1 cellular context compared by ENCODE assay signal in the genomic region with DNA sequence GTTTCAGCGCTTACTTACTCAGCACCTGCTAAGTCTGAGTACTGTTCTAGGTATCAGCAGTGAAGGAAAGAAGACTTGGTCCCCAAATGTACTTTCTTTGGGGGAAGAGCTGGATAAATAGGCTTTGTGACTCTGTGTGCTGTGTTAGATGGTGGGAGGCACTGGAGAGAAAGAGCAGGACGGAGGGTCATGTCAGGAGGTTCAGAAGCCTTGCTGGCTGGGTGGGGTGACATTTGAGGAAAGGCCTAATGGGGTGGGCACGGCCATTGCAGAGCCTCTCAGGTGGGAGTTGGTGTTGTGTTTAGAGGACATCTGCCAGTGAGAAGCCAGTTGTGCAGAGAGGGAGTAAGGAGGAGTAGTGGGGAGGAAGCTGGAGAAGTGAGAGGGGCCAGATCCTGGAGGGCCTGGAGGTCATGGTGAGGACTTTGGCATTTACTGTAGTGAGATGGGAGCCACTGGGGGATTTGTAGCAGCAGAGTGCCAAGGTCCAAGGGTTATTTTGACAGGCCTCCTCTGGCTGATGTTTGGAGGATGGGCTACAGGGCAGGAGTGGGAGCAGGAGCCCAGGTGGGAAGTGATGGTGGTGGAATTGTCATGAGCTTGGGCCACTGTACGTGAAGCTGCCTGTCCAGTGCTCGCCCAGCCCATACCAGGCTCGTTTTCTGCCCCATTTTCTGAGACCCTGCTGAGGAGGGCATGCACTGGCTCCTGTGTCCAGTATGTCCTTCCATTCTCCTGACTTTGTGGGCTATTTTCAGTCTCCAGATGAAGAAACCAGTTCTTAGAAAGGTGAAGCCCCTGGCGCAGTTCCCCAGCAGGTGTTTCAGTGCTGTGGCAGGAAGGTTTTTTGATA.
A peak's percentile ranks its signal among the peaks of the same experiment; 100 is the strongest.
TF ChIP-seq lines count a peak whose summit lies in the region.

No MANE protein-coding gene starts in this region.

TF ChIP-seq in HepG2, 621 proteins besides CTCF, POLR2A, EP300 and RAD21 (continues in another document):
- peak; percentile 96 for TF ChIP-seq SALL1 (CRISPR knock-in tag; IDR thresholded peaks at IDR 0.05)
- peak; percentile 55; the same call in 1 of the 2 replicates for TF ChIP-seq FOXK2 (IDR thresholded peaks at IDR 0.05)
- TF ChIP-seq, protein P1, sequence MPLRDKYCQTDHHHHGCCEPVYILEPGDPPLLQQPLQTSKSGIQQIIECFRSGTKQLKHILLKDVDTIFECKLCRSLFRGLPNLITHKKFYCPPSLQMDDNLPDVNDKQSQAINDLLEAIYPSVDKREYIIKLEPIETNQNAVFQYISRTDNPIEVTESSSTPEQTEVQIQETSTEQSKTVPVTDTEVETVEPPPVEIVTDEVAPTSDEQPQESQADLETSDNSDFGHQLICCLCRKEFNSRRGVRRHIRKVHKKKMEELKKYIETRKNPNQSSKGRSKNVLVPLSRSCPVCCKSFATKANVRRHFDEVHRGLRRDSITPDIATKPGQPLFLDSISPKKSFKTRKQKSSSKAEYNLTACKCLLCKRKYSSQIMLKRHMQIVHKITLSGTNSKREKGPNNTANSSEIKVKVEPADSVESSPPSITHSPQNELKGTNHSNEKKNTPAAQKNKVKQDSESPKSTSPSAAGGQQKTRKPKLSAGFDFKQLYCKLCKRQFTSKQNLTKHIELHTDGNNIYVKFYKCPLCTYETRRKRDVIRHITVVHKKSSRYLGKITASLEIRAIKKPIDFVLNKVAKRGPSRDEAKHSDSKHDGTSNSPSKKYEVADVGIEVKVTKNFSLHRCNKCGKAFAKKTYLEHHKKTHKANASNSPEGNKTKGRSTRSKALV (CRISPR knock-in tag; IDR thresholded peaks at IDR 0.05) = no peak
- no peak for TF ChIP-seq ZNF274 (CRISPR knock-in tag; IDR thresholded peaks at IDR 0.05)
- TF ChIP-seq, protein P2, sequence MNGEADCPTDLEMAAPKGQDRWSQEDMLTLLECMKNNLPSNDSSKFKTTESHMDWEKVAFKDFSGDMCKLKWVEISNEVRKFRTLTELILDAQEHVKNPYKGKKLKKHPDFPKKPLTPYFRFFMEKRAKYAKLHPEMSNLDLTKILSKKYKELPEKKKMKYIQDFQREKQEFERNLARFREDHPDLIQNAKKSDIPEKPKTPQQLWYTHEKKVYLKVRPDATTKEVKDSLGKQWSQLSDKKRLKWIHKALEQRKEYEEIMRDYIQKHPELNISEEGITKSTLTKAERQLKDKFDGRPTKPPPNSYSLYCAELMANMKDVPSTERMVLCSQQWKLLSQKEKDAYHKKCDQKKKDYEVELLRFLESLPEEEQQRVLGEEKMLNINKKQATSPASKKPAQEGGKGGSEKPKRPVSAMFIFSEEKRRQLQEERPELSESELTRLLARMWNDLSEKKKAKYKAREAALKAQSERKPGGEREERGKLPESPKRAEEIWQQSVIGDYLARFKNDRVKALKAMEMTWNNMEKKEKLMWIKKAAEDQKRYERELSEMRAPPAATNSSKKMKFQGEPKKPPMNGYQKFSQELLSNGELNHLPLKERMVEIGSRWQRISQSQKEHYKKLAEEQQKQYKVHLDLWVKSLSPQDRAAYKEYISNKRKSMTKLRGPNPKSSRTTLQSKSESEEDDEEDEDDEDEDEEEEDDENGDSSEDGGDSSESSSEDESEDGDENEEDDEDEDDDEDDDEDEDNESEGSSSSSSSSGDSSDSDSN (CRISPR knock-in tag; IDR thresholded peaks at IDR 0.05) = no peak
- TF ChIP-seq ZNF251 (CRISPR knock-in tag; IDR thresholded peaks at IDR 0.05) = 0 out of 2 replicates have a peak, but pooled peaks have one; percentile 68
- peak; percentile 70; the same call in 1 of the 2 replicates for TF ChIP-seq FOXO1 (CRISPR knock-in tag; IDR thresholded peaks at IDR 0.05)
- TF ChIP-seq, protein P3, sequence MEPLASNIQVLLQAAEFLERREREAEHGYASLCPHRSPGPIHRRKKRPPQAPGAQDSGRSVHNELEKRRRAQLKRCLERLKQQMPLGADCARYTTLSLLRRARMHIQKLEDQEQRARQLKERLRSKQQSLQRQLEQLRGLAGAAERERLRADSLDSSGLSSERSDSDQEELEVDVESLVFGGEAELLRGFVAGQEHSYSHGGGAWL (CRISPR knock-in tag; IDR thresholded peaks at IDR 0.05) = no peak
- 0 out of 2 replicates have a peak, but pooled peaks have one; percentile 88 for TF ChIP-seq ZNF136 (CRISPR knock-in tag; IDR thresholded peaks at IDR 0.05; ENCODE audit: low read depth)
- TF ChIP-seq, protein P4, sequence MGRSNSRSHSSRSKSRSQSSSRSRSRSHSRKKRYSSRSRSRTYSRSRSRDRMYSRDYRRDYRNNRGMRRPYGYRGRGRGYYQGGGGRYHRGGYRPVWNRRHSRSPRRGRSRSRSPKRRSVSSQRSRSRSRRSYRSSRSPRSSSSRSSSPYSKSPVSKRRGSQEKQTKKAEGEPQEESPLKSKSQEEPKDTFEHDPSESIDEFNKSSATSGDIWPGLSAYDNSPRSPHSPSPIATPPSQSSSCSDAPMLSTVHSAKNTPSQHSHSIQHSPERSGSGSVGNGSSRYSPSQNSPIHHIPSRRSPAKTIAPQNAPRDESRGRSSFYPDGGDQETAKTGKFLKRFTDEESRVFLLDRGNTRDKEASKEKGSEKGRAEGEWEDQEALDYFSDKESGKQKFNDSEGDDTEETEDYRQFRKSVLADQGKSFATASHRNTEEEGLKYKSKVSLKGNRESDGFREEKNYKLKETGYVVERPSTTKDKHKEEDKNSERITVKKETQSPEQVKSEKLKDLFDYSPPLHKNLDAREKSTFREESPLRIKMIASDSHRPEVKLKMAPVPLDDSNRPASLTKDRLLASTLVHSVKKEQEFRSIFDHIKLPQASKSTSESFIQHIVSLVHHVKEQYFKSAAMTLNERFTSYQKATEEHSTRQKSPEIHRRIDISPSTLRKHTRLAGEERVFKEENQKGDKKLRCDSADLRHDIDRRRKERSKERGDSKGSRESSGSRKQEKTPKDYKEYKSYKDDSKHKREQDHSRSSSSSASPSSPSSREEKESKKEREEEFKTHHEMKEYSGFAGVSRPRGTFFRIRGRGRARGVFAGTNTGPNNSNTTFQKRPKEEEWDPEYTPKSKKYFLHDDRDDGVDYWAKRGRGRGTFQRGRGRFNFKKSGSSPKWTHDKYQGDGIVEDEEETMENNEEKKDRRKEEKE (IDR thresholded peaks at IDR 0.05) = no peak
- TF ChIP-seq NFKB2 (CRISPR knock-in tag; IDR thresholded peaks at IDR 0.05; ENCODE audit: borderline replicate concordance) = peak; percentile 44; the same call in 1 of the 2 replicates
- TF ChIP-seq SNAPC2 (CRISPR knock-in tag; IDR thresholded peaks at IDR 0.05) = no peak
- peak; percentile 87 for TF ChIP-seq NR2C2 (CRISPR knock-in tag; IDR thresholded peaks at IDR 0.05; ENCODE audit: borderline replicate concordance)
- no peak for TF ChIP-seq NR1H2 (CRISPR knock-in tag; IDR thresholded peaks at IDR 0.05; ENCODE audit: borderline replicate concordance, low read depth)
- TF ChIP-seq, protein P5, sequence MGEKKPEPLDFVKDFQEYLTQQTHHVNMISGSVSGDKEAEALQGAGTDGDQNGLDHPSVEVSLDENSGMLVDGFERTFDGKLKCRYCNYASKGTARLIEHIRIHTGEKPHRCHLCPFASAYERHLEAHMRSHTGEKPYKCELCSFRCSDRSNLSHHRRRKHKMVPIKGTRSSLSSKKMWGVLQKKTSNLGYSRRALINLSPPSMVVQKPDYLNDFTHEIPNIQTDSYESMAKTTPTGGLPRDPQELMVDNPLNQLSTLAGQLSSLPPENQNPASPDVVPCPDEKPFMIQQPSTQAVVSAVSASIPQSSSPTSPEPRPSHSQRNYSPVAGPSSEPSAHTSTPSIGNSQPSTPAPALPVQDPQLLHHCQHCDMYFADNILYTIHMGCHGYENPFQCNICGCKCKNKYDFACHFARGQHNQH (CRISPR knock-in tag; IDR thresholded peaks at IDR 0.05) = peak; percentile 76; the same call in 1 of the 2 replicates
- peak; percentile 88 for TF ChIP-seq RBM22 (optimal IDR thresholded peaks at IDR 0.05; ENCODE audit: low read length)
- peak; percentile 72; the same call in 1 of the 2 replicates for TF ChIP-seq POGZ (CRISPR knock-in tag; IDR thresholded peaks at IDR 0.05)
- no peak for TF ChIP-seq HNRNPL (IDR thresholded peaks at IDR 0.05; ENCODE audit: low read depth, low read length)
- no peak for TF ChIP-seq TAF15 (IDR thresholded peaks at IDR 0.05; ENCODE audit: low read depth, low read length, poor library complexity, severe bottlenecking)
- TF ChIP-seq, protein P6, sequence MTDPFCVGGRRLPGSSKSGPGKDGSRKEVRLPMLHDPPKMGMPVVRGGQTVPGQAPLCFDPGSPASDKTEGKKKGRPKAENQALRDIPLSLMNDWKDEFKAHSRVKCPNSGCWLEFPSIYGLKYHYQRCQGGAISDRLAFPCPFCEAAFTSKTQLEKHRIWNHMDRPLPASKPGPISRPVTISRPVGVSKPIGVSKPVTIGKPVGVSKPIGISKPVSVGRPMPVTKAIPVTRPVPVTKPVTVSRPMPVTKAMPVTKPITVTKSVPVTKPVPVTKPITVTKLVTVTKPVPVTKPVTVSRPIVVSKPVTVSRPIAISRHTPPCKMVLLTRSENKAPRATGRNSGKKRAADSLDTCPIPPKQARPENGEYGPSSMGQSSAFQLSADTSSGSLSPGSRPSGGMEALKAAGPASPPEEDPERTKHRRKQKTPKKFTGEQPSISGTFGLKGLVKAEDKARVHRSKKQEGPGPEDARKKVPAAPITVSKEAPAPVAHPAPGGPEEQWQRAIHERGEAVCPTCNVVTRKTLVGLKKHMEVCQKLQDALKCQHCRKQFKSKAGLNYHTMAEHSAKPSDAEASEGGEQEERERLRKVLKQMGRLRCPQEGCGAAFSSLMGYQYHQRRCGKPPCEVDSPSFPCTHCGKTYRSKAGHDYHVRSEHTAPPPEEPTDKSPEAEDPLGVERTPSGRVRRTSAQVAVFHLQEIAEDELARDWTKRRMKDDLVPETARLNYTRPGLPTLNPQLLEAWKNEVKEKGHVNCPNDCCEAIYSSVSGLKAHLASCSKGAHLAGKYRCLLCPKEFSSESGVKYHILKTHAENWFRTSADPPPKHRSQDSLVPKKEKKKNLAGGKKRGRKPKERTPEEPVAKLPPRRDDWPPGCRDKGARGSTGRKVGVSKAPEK (CRISPR knock-in tag; IDR thresholded peaks at IDR 0.05; ENCODE audit: borderline replicate concordance) = no peak
- TF ChIP-seq KLF13 (CRISPR knock-in tag; IDR thresholded peaks at IDR 0.05) = no peak
- peak; percentile 36; the same call in 1 of the 2 replicates for TF ChIP-seq ZNF317 (CRISPR knock-in tag; IDR thresholded peaks at IDR 0.05)
- peak; percentile 97 for TF ChIP-seq ESRRA (CRISPR knock-in tag; IDR thresholded peaks at IDR 0.05; ENCODE audit: low read depth)
- TF ChIP-seq, protein P7, sequence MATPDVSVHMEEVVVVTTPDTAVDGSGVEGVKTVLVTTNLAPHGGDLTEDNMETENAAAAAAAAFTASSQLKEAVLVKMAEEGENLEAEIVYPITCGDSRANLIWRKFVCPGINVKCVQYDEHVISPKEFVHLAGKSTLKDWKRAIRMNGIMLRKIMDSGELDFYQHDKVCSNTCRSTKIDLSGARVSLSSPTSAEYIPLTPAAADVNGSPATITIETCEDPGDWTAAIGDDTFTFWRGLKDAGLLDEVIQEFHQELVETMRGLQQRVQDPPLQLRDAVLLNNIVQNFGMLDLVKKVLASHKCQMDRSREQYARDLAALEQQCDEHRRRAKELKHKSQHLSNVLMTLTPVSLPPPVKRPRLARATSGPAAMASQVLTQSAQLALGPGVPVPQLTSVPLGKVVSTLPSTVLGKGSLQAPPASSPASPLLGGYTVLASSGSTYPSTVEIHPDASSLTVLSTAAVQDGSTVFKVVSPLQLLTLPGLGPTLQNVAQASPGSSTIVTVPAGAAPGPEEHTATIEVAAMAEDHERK (CRISPR knock-in tag; IDR thresholded peaks at IDR 0.05; ENCODE audit: low read depth) = no peak
- TF ChIP-seq, protein P8, sequence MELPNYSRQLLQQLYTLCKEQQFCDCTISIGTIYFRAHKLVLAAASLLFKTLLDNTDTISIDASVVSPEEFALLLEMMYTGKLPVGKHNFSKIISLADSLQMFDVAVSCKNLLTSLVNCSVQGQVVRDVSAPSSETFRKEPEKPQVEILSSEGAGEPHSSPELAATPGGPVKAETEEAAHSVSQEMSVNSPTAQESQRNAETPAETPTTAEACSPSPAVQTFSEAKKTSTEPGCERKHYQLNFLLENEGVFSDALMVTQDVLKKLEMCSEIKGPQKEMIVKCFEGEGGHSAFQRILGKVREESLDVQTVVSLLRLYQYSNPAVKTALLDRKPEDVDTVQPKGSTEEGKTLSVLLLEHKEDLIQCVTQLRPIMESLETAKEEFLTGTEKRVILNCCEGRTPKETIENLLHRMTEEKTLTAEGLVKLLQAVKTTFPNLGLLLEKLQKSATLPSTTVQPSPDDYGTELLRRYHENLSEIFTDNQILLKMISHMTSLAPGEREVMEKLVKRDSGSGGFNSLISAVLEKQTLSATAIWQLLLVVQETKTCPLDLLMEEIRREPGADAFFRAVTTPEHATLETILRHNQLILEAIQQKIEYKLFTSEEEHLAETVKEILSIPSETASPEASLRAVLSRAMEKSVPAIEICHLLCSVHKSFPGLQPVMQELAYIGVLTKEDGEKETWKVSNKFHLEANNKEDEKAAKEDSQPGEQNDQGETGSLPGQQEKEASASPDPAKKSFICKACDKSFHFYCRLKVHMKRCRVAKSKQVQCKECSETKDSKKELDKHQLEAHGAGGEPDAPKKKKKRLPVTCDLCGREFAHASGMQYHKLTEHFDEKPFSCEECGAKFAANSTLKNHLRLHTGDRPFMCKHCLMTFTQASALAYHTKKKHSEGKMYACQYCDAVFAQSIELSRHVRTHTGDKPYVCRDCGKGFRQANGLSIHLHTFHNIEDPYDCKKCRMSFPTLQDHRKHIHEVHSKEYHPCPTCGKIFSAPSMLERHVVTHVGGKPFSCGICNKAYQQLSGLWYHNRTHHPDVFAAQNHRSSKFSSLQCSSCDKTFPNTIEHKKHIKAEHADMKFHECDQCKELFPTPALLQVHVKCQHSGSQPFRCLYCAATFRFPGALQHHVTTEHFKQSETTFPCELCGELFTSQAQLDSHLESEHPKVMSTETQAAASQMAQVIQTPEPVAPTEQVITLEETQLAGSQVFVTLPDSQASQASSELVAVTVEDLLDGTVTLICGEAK (IDR thresholded peaks at IDR 0.05) = no peak
- TF ChIP-seq, protein P8 (CRISPR knock-in tag; IDR thresholded peaks at IDR 0.05) = peak; percentile 20; the same call in 1 of the 2 replicates
- no peak for TF ChIP-seq ASH2L (IDR thresholded peaks at IDR 0.05; ENCODE audit: insufficient read length, low read depth, low read length)
- peak; percentile 69 for TF ChIP-seq SMC3 (IDR thresholded peaks at IDR 0.05; ENCODE audit: low read length)
